In the genomic region with DNA sequence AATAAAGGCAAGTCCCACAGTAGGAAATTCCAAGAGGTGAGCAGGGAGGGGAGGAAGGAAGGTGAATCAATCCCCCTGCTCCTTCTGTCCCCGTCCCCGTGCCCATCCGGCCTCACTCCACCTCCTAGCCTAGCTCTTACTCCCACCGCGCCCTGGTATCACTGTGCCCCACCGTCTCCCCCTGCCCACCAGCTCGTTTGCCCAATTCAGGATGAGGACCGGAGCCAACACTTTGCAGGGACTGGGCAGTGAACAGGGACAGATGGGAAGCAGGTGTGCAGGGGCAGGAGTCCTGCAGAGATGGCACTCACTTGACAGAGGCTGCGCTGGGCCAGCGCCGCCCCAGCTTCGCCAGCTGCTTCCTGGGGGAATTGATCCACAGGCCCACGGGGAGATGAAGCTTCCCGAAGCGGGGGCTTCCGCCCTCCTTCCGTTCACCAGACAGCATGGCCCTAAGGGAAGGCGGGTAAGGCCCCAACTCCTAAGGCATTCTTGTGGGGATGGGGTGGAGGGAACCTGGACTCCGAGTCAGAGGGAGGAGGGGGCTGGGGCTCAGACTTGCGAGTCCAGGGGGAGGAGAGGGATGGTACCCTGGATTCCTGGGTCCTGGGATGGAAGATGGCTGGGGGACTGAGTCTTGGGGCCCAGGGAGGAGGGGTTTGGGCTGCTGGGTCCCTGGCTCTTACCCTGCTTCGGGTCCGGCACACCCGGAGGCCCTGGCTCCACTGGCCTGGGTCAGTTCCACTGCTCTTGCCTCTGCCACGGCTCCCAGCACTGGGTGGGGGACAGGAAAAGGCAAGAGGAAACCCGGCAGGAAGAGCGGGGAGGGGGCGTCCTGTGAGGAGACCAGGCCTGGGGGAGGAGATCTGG, we compare ENCODE assay signal across 7 cellular contexts. TPM values are rescaled to one million over a fixed set of nuclear protein-coding genes. Genes with fewer than 3 reads are reported as not detected.
A peak's percentile ranks its signal among the peaks of the same experiment; 100 is the strongest.
DNase-seq lines count a peak whose midpoint lies in the region; ATAC-seq and TF ChIP-seq lines count a peak whose summit lies in the region.

A gene with protein sequence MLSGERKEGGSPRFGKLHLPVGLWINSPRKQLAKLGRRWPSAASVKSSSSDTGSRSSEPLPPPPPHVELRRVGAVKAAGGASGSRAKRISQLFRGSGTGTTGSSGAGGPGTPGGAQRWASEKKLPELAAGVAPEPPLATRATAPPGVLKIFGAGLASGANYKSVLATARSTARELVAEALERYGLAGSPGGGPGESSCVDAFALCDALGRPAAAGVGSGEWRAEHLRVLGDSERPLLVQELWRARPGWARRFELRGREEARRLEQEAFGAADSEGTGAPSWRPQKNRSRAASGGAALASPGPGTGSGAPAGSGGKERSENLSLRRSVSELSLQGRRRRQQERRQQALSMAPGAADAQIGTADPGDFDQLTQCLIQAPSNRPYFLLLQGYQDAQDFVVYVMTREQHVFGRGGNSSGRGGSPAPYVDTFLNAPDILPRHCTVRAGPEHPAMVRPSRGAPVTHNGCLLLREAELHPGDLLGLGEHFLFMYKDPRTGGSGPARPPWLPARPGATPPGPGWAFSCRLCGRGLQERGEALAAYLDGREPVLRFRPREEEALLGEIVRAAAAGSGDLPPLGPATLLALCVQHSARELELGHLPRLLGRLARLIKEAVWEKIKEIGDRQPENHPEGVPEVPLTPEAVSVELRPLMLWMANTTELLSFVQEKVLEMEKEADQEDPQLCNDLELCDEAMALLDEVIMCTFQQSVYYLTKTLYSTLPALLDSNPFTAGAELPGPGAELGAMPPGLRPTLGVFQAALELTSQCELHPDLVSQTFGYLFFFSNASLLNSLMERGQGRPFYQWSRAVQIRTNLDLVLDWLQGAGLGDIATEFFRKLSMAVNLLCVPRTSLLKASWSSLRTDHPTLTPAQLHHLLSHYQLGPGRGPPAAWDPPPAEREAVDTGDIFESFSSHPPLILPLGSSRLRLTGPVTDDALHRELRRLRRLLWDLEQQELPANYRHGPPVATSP (minus strand): TSS at position 776 of the 870 bp plus-strand sequence. CDS start 328 bp downstream, at position 448.

- H3K4me1 ChIP-seq in body of pancreas (peaks cover 51% of the 10 kb centered on the region), subcutaneous abdominal adipose tissue (ENCODE audit: control insufficient read depth in 5 of 5, insufficient read depth in 5 of 5, low read length in 5 of 5) (peaks cover 2 to 38% (median 16%) of the 10 kb centered on the region in 5 donors)

- H3K9ac ChIP-seq in subcutaneous abdominal adipose tissue (ENCODE audit: low read length in 5 of 5): peak within 1 kb of the TSS in 3 of 5 donors; percentile 67 to 86 (median 70)

- TF ChIP-seq CTCF in body of pancreas (IDR thresholded peaks at IDR 0.05) (no peak), kidney epithelial cell (IDR thresholded peaks at IDR 0.05; ENCODE audit: insufficient read depth, low read length, poor library complexity, severe bottlenecking) (no peak)

- WGBS in body of pancreas, 2 donors: 17 to 33% methylated on average over 13 to 24 of the region's 27 CpGs

- H3K9me3 ChIP-seq in body of pancreas (no peaks in the 10 kb centered on the region), subcutaneous abdominal adipose tissue (ENCODE audit: control insufficient read depth in 5 of 5, low read length in 5 of 5) (no peaks in the 10 kb centered on the region)

- peak within 1 kb of the TSS; percentile 79 to 93 (median 88) for H3K27ac ChIP-seq in body of pancreas
- H3K27ac ChIP-seq in subcutaneous abdominal adipose tissue (ENCODE audit: low read depth, low read length): peak within 1 kb of the TSS; percentile 79

- intact Hi-C loops in body of pancreas (cut with DNase I): no loop called here

- ATAC-seq in body of pancreas (no peak), GM19455 (IDR thresholded peaks at IDR 0.05; ENCODE audit: unreplicated experiment) (no peak), HG03280 (IDR thresholded peaks at IDR 0.05; ENCODE audit: unreplicated experiment) (no peak)

- peak; percentile 36 to 47 (median 38) for TF ChIP-seq POLR2A in body of pancreas (IDR thresholded peaks at IDR 0.05)

- no peaks in the 10 kb centered on the region for H3K36me3 ChIP-seq in body of pancreas (replicated peaks in 1 of 2; ENCODE audit: insufficient read depth in 1 of 2, low read depth in 2 of 2)
- no peaks in the 10 kb centered on the region for H3K36me3 ChIP-seq in kidney epithelial cell (ENCODE audit: control insufficient read depth, insufficient read depth, low read length)
- H3K36me3 ChIP-seq in subcutaneous abdominal adipose tissue (ENCODE audit: control insufficient read depth in 5 of 5, insufficient read depth in 5 of 5, low read length in 5 of 5): peaks cover 0 to 3% (median 0%) of the 10 kb centered on the region in 5 donors

- H3K27me3 ChIP-seq in body of pancreas: no peaks in the 10 kb centered on the region
- H3K27me3 ChIP-seq in kidney epithelial cell (ENCODE audit: control insufficient read depth, insufficient read depth, low read length): peaks cover 14% of the 10 kb centered on the region
- peaks cover 0 to 5% (median 4%) of the 10 kb centered on the region in 5 donors for H3K27me3 ChIP-seq in subcutaneous abdominal adipose tissue (ENCODE audit: control insufficient read depth in 5 of 5, insufficient read depth in 4 of 5, low read length in 5 of 5)

- peak within 1 kb of the TSS; percentile 4 to 23 for H3K4me3 ChIP-seq in body of pancreas
- H3K4me3 ChIP-seq in kidney epithelial cell (ENCODE audit: low read depth, low read length): peak within 1 kb of the TSS; percentile 31
- H3K4me3 ChIP-seq in subcutaneous abdominal adipose tissue (ENCODE audit: low read depth in 1 of 5, low read length in 5 of 5): peak within 1 kb of the TSS; percentile 60 to 88 (median 66)

- DNase-seq in NCI-H1092 (lab: John Stamatoyannopoulos, UW): peak; percentile 25
- DNase-seq in body of pancreas: peak; percentile 55 to 73 (median 64)
- no peak for DNase-seq in kidney epithelial cell (ENCODE audit: low read depth)
- no peak for DNase-seq in stimulated activated CD4-positive, alpha-beta T cell treated with anti-CD3 and anti-CD28 coated beads, Interleukin-1b, Interleukin-23, amount 100 ng/mL, for 48 hours

RNA-seq across cellular contexts. Expression of the gene that starts here (rescaled TPM):
- 10 to 100 TPM; 14.5 to 60.0 TPM for total RNA-seq in body of pancreas
- total RNA-seq in kidney epithelial cell: 3.8 and 4.8 TPM in 2 replicates

Comparison
In these comparisons a context has a peak if more than half of its experiments do, and no peak if none do; other contexts are left out.
1. DNase-seq: peak in NCI-H1092 (single experiment) and body of pancreas (4 of 4); none in kidney epithelial cell (single experiment) and stimulated activated CD4-positive, alpha-beta T cell treated with anti-CD3 and anti-CD28 coated beads, Interleukin-1b, Interleukin-23, amount 100 ng/mL, for 48 hours (single experiment).
2. H3K4me3 ChIP-seq: peak in every context shown above with its lines; median percentile 66 in subcutaneous abdominal adipose tissue; 31 in kidney epithelial cell; 14 in body of pancreas.